8 cellular contexts compared by ENCODE assay signal in the genomic region with DNA sequence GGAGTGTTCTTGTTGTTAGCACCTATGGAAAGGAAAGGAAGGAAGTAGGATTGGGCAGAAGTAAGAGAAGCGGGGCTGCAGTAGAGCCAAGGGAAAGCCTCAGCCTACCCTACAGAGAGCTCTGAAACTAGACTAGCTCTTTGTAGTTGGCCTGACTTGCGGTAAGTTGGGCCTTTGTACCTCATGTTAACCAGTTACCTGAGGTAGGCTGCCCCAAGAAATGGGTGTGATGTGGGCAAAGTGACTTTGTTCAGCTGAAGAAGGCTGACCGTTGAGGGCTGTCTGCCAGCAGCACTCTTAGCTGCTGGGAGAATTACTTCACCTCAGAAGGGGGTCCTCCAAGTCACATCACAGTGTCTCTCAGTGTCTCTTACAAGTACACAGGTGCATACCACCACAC. TPM values are rescaled to one million over a fixed set of nuclear protein-coding genes. Genes with fewer than 3 reads are reported as not detected.
"Had no signal": no experiment of that assay in that cellular context is flagged by ENCODE, and none has a peak within 500 bp of the region (broad histone marks: within the 10 kb centered on the region; RNA-seq: fewer than 3 reads in every experiment).

No MANE protein-coding gene starts in this region.

- H2AFZ ChIP-seq: GM23248 had no signal

- DNase-seq: GM23248, GOT3, H9, HCEC 1CT, KG1 had no signal

- H3K27ac ChIP-seq: GM23248 had no signal

- H3K9ac ChIP-seq: GM23248 had no signal

- FAIRE-seq: H54, HTR-8/SVneo had no signal

- H3K4me3 ChIP-seq: GM23248 had no signal

RNA-seq across cellular contexts. Expression of a gene that starts 54.9 kb away (rescaled TPM):
- total RNA-seq: GM23248, HT-29 had no signal
